In the genomic region with DNA sequence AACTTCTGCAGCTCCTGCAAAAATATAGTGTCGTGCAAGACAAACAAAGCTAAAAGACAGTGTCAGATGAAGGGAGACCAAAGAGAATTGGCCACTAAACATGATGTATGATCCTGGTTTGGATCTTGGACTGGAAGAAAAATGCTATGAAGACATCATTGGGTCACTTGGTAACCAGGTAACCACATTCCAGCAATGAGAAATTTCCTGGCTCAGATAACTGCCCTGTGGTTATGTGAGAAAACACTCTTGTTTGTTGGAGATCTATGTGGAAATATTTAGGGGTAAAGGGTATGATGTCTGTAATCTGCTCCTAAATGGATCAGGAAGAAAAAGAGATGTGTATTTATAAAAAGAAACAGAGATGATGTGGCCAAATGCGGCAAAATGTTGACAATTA, we compare ENCODE assay signal across 16 cellular contexts. TPM values are rescaled to one million over a fixed set of nuclear protein-coding genes. Genes with fewer than 3 reads are reported as not detected.
DNase-seq lines count a peak whose midpoint lies in the region; ATAC-seq, FAIRE-seq and TF ChIP-seq lines count a peak whose summit lies in the region.
"Had no signal": no experiment of that assay in that cellular context is flagged by ENCODE, and none has a peak within 500 bp of the region (broad histone marks: within the 10 kb centered on the region; RNA-seq: fewer than 3 reads in every experiment).

No MANE protein-coding gene starts in this region.

- H4K5ac ChIP-seq in H1 (ENCODE audit: insufficient read length, low read depth, low read length), result no peak overlapping the region

- ATAC-seq in PC-3 (no peak), lower lobe of right lung (peak in 1 of 2 donors; percentile 50), aorta (ENCODE audit: low FRiP score) (no peak), GM21529 (IDR thresholded peaks at IDR 0.05; ENCODE audit: unreplicated experiment) (no peak)
- ATAC-seq: left ventricle myocardium superior had no signal

- peak; percentile 59 for DNase-seq in Caki2 (ENCODE audit: low read depth)
- peak; percentile 63 for DNase-seq in PC-3
- DNase-seq in H1 (ENCODE audit: low read depth in 1 of 2, low spot score in 2 of 2), result no peak
- no peak for DNase-seq in lower lobe of right lung
- no peak for DNase-seq in HCEC 1CT
- no peak for DNase-seq in mucosa of gallbladder (ENCODE audit: low spot score)
- DNase-seq in aorta, result no peak
- DNase-seq: activated CD4-positive, alpha-beta T cell treated with anti-CD3 and anti-CD28 coated beads, Interleukin-2, amount 50 U/mL, for 1 hour; activated naive CD8-positive, alpha-beta T cell treated with anti-CD3 and anti-CD28 coated beads, Interleukin-2, amount 10 ng/mL, durations not matched to agents 7 days and 5 days; activated T-cell treated with anti-CD3 and anti-CD28 coated beads, Interleukin-2, amount 50 U/mL, for 1 hour; AML-193; MV-4-11; NCI-H2081; NCI-H526 treated with DMSO at 0.1 percent for 48 hours had no signal

- H3K4me2 ChIP-seq in PC-3 (ENCODE audit: low read length) (no peak overlapping the region), H1 (ENCODE audit: insufficient read depth in 1 of 2, low read depth in 2 of 2, low read length in 2 of 2) (no peak overlapping the region)

- BruUV-seq in PC-3 (replicated peaks; lab: Mats Ljungman, UMichigan), result no TSS peak

- H2AK5ac ChIP-seq in H1 (ENCODE audit: low read depth, low read length), result no peak overlapping the region

- H3K14ac ChIP-seq in H1 (ENCODE audit: insufficient read length), result no peak overlapping the region

- H3K9me3 ChIP-seq in PC-3 (ENCODE audit: low read length), result no peaks in the 10 kb centered on the region
- peaks cover 5 to 9% of the 10 kb centered on the region in 2 experiments for H3K9me3 ChIP-seq in H1 (ENCODE audit: insufficient read depth in 2 of 2, low read depth in 1 of 2, low read length in 1 of 2)
- H3K9me3 ChIP-seq in lower lobe of right lung, result no peaks in the 10 kb centered on the region
- no peaks in the 10 kb centered on the region for H3K9me3 ChIP-seq in aorta (ENCODE audit: control insufficient read depth, low read length)

- H2AFZ ChIP-seq in PC-3 (ENCODE audit: low read length) (no peak overlapping the region), H1 (ENCODE audit: low read length) (no peak overlapping the region)

- TF ChIP-seq EP300 in H1 (IDR thresholded peaks at IDR 0.05; ENCODE audit: borderline replicate concordance in 1 of 2, low read depth in 2 of 2, low read length in 2 of 2), result no peak

- H3K18ac ChIP-seq in H1 (ENCODE audit: extremely low read depth, low read length), result no peak overlapping the region

- in situ Hi-C loops in Caki2 (cut with HindIII; ENCODE audit: low pct_unique_long_range_greater_than_20kb, low sequenced_read_pairs), result no loop called here

- no peak overlapping the region for H4K8ac ChIP-seq in H1 (ENCODE audit: extremely low read depth, insufficient read depth, low read length)

- TF ChIP-seq RAD21 in H1 (IDR thresholded peaks at IDR 0.05 in 1 of 2, conservative IDR thresholded peaks at IDR 0.05 in 1 of 2; ENCODE audit: low read depth in 2 of 2, low read length in 2 of 2), result no peak

- H3K36me3 ChIP-seq in PC-3 (ENCODE audit: low read depth, low read length) (no peaks in the 10 kb centered on the region), H1 (ENCODE audit: control insufficient read depth in 2 of 4, insufficient read depth in 4 of 4, low read length in 3 of 4) (no peaks in the 10 kb centered on the region), lower lobe of right lung (no peaks in the 10 kb centered on the region), aorta (ENCODE audit: control insufficient read depth in 1 of 2, insufficient read depth in 2 of 2, low read length in 1 of 2) (no peaks in the 10 kb centered on the region)

- H3K9me2 ChIP-seq in PC-3 (replicated peaks; ENCODE audit: low read length), result no peaks in the 10 kb centered on the region

- no peak overlapping the region for H3K4ac ChIP-seq in H1 (replicated peaks; ENCODE audit: insufficient read length, low read depth, low read length)

- POLR2A ChIA-PET in PC-3 (lab: Charles Lee; ENCODE audit: unreplicated experiment), result no interaction called here
- POLR2A ChIA-PET in H1 (lab: Charles Lee; ENCODE audit: partially characterized antibody), result no interaction called here

- TF ChIP-seq CTCF in PC-3 (conservative IDR thresholded peaks at IDR 0.05; ENCODE audit: low read depth, low read length) (no peak), H1 (IDR thresholded peaks at IDR 0.05; ENCODE audit: control extremely low read depth in 1 of 3, insufficient read depth in 1 of 3, low read depth in 1 of 3, low read length in 3 of 3) (no peak), lower lobe of right lung (IDR thresholded peaks at IDR 0.05) (no peak)

- H3K27me3 ChIP-seq in PC-3 (ENCODE audit: low read length) (no peaks in the 10 kb centered on the region), H1 (replicated peaks in 1 of 4; ENCODE audit: control insufficient read depth in 3 of 4, extremely low read depth in 1 of 4, insufficient read depth in 3 of 4, low read length in 3 of 4) (no peaks in the 10 kb centered on the region), lower lobe of right lung (ENCODE audit: low read depth) (no peaks in the 10 kb centered on the region), aorta (ENCODE audit: control insufficient read depth in 1 of 2, insufficient read depth in 2 of 2, low read length in 1 of 2) (no peaks in the 10 kb centered on the region)

- H4K20me1 ChIP-seq in PC-3 (ENCODE audit: low read length) (no peaks in the 10 kb centered on the region), H1 (replicated peaks in 1 of 2; ENCODE audit: control insufficient read depth in 1 of 2, insufficient read depth in 2 of 2, low read length in 2 of 2) (no peaks in the 10 kb centered on the region)

- H3K9ac ChIP-seq in PC-3 (ENCODE audit: low read length) (no peak overlapping the region), H1 (replicated peaks in 1 of 4; ENCODE audit: extremely low read depth in 1 of 4, low read depth in 3 of 4, low read length in 3 of 4) (no peak overlapping the region)

- H2BK20ac ChIP-seq in H1 (ENCODE audit: low read length), result no peak overlapping the region

- H3K23me2 ChIP-seq in H1 (ENCODE audit: low read depth, low read length), result no peaks in the 10 kb centered on the region

- no peak overlapping the region for H3K27ac ChIP-seq in PC-3 (ENCODE audit: low read length)
- no peak overlapping the region for H3K27ac ChIP-seq in H1 (ENCODE audit: low read depth, low read length)
- peak overlapping the region; percentile 24 for H3K27ac ChIP-seq in lower lobe of right lung
- no peak overlapping the region for H3K27ac ChIP-seq in aorta (ENCODE audit: low read depth in 1 of 2, low read length in 2 of 2)

- no peak for TF ChIP-seq POLR2A in H1 (IDR thresholded peaks at IDR 0.05; ENCODE audit: control extremely low read depth in 1 of 2, low read depth in 2 of 2, low read length in 2 of 2)

- no peak overlapping the region for H2BK12ac ChIP-seq in H1 (ENCODE audit: low read depth, low read length)

- no peak overlapping the region for H3K23ac ChIP-seq in H1 (ENCODE audit: insufficient read length)

- H3K56ac ChIP-seq in H1 (replicated peaks; ENCODE audit: insufficient read length, low read depth, low read length), result no peak overlapping the region

- no peaks in the 10 kb centered on the region for H3K4me1 ChIP-seq in PC-3 (ENCODE audit: insufficient read depth, low read length)
- H3K4me1 ChIP-seq in H1 (replicated peaks in 1 of 4; ENCODE audit: control insufficient read depth in 3 of 4, insufficient read depth in 4 of 4, low read length in 3 of 4), result peaks cover 0 to 8% (median 6%) of the 10 kb centered on the region in 4 experiments; a peak in 4 of 7 replicates
- H3K4me1 ChIP-seq in lower lobe of right lung, result no peaks in the 10 kb centered on the region
- H3K4me1 ChIP-seq in aorta (ENCODE audit: control insufficient read depth in 1 of 2, insufficient read depth in 2 of 2, low read length in 2 of 2), result no peaks in the 10 kb centered on the region

- no peak overlapping the region for H4K91ac ChIP-seq in H1 (replicated peaks; ENCODE audit: insufficient read length, low read length)

- H3F3A ChIP-seq in PC-3 (ENCODE audit: low read length, unreplicated experiment), result no peaks in the 10 kb centered on the region

- no peak for FAIRE-seq in H1 (lab: Jason Lieb, UNC)

- H3K79me1 ChIP-seq in H1 (ENCODE audit: low read depth, low read length), result no peaks in the 10 kb centered on the region

- no peak overlapping the region for H2BK120ac ChIP-seq in H1 (replicated peaks; ENCODE audit: low read depth, low read length)

- H3K4me3 ChIP-seq in PC-3 (ENCODE audit: low read length), result no peak overlapping the region
- H3K4me3 ChIP-seq in H1 (ENCODE audit: extremely low read depth in 1 of 4, insufficient read depth in 2 of 4, low read depth in 3 of 4, low read length in 4 of 4), result no peak overlapping the region
- H3K4me3 ChIP-seq in lower lobe of right lung, result no peak overlapping the region
- no peak overlapping the region for H3K4me3 ChIP-seq in aorta (ENCODE audit: low read length in 2 of 2)

- H2BK15ac ChIP-seq in H1 (ENCODE audit: low read length), result 0 out of 2 replicates have a peak overlapping the region, but pooled peaks have one; percentile 88

- no peaks in the 10 kb centered on the region for H3K79me2 ChIP-seq in PC-3 (ENCODE audit: low read length)
- H3K79me2 ChIP-seq in H1 (ENCODE audit: control insufficient read depth in 1 of 2, insufficient read depth in 2 of 2, low read length in 2 of 2), result no peaks in the 10 kb centered on the region

- intact Hi-C loops in PC-3 (cut with micrococcal nuclease) (no loop called here), lower lobe of right lung (cut with DNase I) (no loop called here), aorta (cut with DNase I) (no loop called here)

- 93% methylated on average over 2 of the region's 2 CpGs; no CpG with 5 or more reads in 1 of the 2 experiments for WGBS in H1 (ENCODE audit: extremely low coverage in 1 of 2, insufficient coverage in 1 of 2, insufficient read length in 1 of 2, insufficient replicate concordance in 2 of 2, low coverage in 1 of 2, low lambda C conversion rate in 2 of 2, missing lambda C conversion rate in 1 of 2), 2 experiments
- 67 to 73% methylated on average over 2 of the region's 2 CpGs for WGBS in aorta, 2 donors

- H2BK5ac ChIP-seq in H1 (ENCODE audit: low read depth, low read length), result no peak overlapping the region

- CTCF ChIA-PET in PC-3 (lab: Charles Lee) (no interaction called here), H1 (lab: Charles Lee; ENCODE audit: partially characterized antibody) (interaction anchor here (0.9 to 1.6 kb wide), 4 partner anchors 10 to 19 kb away, joined by 3 to 7 read pairs (median 4); no protein-coding TSS in a partner anchor)

RNA-seq across cellular contexts. Expression of gene ANKRD33B, which starts 45.5 kb away (rescaled TPM):
- 8.5 and 9.3 TPM in 2 replicates for total RNA-seq in Caki2 (2014; rRNA removed; shearing (Covaris generic); ENCODE audit: low replicate concordance)
- total RNA-seq in PC-3 (2014; rRNA removed) (13.2 and 14.9 TPM in 2 replicates), lower lobe of right lung (5.8 TPM), mucosa of gallbladder (1.4 TPM), aorta (1 to 10 TPM; 3.3 to 4.9 TPM)
- total RNA-seq in H1 (2021; fragmentation: NEBNext Ultra II Directional; extraction: Animal tissue kit (Norgen Biotek cat#: 25700)), result 20.5 and 20.6 TPM in 2 replicates
- polyA plus RNA-seq in H1 (2011; rRNA removed) (6.9 and 7.1 TPM in 2 replicates), aorta (1 to 10 TPM in 1 of 2 donors, under 1 TPM in 1; 0.75 to 3.2 TPM)
- polyA plus RNA-seq in H1 (2011; cell fraction: cytosol; rRNA removed), result 5.4 TPM
- polyA plus RNA-seq in H1 (2011; cell fraction: nucleus; rRNA removed), result 10.9 TPM
- polyA plus RNA-seq in H1 (2012, experiment 1 of 2), result 8.6 to 11.9 TPM (median 11.1 TPM) in 4 replicates
- 2.7 TPM for polyA plus RNA-seq in H1 (2012, experiment 2 of 2)
- polyA plus RNA-seq in H1 (2013, experiment 1 of 2), result 6.4 TPM
- 6.4 TPM for polyA plus RNA-seq in H1 (2013, experiment 2 of 2)
- polyA minus RNA-seq in H1 (2011; rRNA and poly(A)+ RNA removed), result 25.2 and 26.2 TPM in 2 replicates
- 16.0 TPM for polyA minus RNA-seq in H1 (2011; cell fraction: cytosol; rRNA and poly(A)+ RNA removed)
- 15.9 TPM for polyA minus RNA-seq in H1 (2011; cell fraction: nucleus; rRNA and poly(A)+ RNA removed)

Comparison
In these comparisons a context has a peak if more than half of its experiments do, and no peak if none do; other contexts are left out.
1. DNase-seq: peak in Caki2 (single experiment) and PC-3 (single experiment); none in H1 (0 of 2), lower lobe of right lung (single experiment), HCEC 1CT (single experiment), mucosa of gallbladder (single experiment) and aorta (0 of 2).